In genomic region chr2:11343626-11344341, GRCh38 we compare ENCODE assay signal across 8 cellular contexts. TPM values are rescaled to one million over a fixed set of nuclear protein-coding genes. Genes with fewer than 3 reads are reported as not detected.
DNase-seq lines count a peak whose midpoint lies in the region; ATAC-seq and TF ChIP-seq lines count a peak whose summit lies in the region.

No MANE protein-coding gene starts in this region.

- DNase-seq in NCI-H187 (lab: John Stamatoyannopoulos, UW) (peak; percentile 42 to 67), NCI-H187 treated with DMSO at 0.1 percent for 48 hours (lab: John Stamatoyannopoulos, UW) (no peak), HEK293T (ENCODE audit: extremely low spot score) (peak; percentile 43), NB4 (ENCODE audit: low read depth) (peak; percentile 71), dermis blood vessel endothelial cell (peak; percentile 53), medulla oblongata (ENCODE audit: extremely low spot score) (peak; percentile 42)
- DNase-seq in activated CD4-positive, alpha-beta T cell treated with anti-CD3 and anti-CD28 coated beads for 36 hours = peak; percentile 55
- DNase-seq in stimulated activated effector memory CD8-positive, alpha-beta T cell treated with anti-CD3 and anti-CD28 coated beads, Interleukin-12 subunit alpha, Interleukin-12 subunit beta, amount 100 ng/mL, for 72 hours (ENCODE audit: low spot score in 2 of 2) = peak; percentile 17 to 73

- TF ChIP-seq CTCF in NB4 (IDR thresholded peaks at IDR 0.05; ENCODE audit: low read depth, low read length) = no peak

- peak overlapping the region; percentile 82 for H3K4me3 ChIP-seq in NB4 (ENCODE audit: low read depth, low read length)

- intact Hi-C loops in activated CD4-positive, alpha-beta T cell treated with anti-CD3 and anti-CD28 coated beads for 36 hours (cut with DNase I, micrococcal nuclease) = loop anchor here (1.0 to 10.0 kb wide), 9 partner anchors 109 to 1374 kb away; partner anchors contain the start of genes E2F6 (in 2 of the 2), SLC66A3 (in 2 of the 2), PDIA6 (in 1 of the 2) and TRIB2 (in 1 of the 2)

- POLR2A ChIA-PET in HEK293T (lab: Yijun Ruan, JAX) = interaction anchor here (0.6 to 2.6 kb wide), 14 partner anchors 12 to 122 kb away, joined by 3 to 8 read pairs (median 4); partner anchors contain the start of gene E2F6
- POLR2A ChIA-PET in activated CD4-positive, alpha-beta T cell treated with anti-CD3 and anti-CD28 coated beads for 36 hours (lab: Charles Lee) = interaction anchor here (0.5 kb wide), 1 partner anchor 48 kb away, joined by 3 read pairs; no protein-coding TSS in a partner anchor

- H3K4me3 Mint-ChIP-seq in activated CD4-positive, alpha-beta T cell treated with anti-CD3 and anti-CD28 coated beads for 36 hours = peak overlapping the region; percentile 97
- H3K4me3 Mint-ChIP-seq in stimulated activated effector memory CD8-positive, alpha-beta T cell treated with anti-CD3 and anti-CD28 coated beads, Interleukin-12 subunit alpha, Interleukin-12 subunit beta, amount 100 ng/mL, for 72 hours = peak overlapping the region; percentile 95

- CTCF ChIA-PET in HEK293T (lab: Yijun Ruan, JAX) = interaction anchor here (0.8 kb wide), 1 partner anchor 136 kb away, joined by 3 read pairs; no protein-coding TSS in a partner anchor
- CTCF ChIA-PET in activated CD4-positive, alpha-beta T cell treated with anti-CD3 and anti-CD28 coated beads for 36 hours (lab: Charles Lee) = interaction anchor here (0.6 to 2.7 kb wide), 5 partner anchors 13 to 1578 kb away, joined by 3 to 11 read pairs (median 3); a partner anchor contains a TSS

- peaks cover 32% of the 10 kb centered on the region for H3K4me1 Mint-ChIP-seq in activated CD4-positive, alpha-beta T cell treated with anti-CD3 and anti-CD28 coated beads for 36 hours
- peaks cover 18% of the 10 kb centered on the region for H3K4me1 Mint-ChIP-seq in stimulated activated effector memory CD8-positive, alpha-beta T cell treated with anti-CD3 and anti-CD28 coated beads, Interleukin-12 subunit alpha, Interleukin-12 subunit beta, amount 100 ng/mL, for 72 hours

- peak overlapping the region; percentile 89 for H3K27ac Mint-ChIP-seq in activated CD4-positive, alpha-beta T cell treated with anti-CD3 and anti-CD28 coated beads for 36 hours
- peak overlapping the region; percentile 95 for H3K27ac Mint-ChIP-seq in stimulated activated effector memory CD8-positive, alpha-beta T cell treated with anti-CD3 and anti-CD28 coated beads, Interleukin-12 subunit alpha, Interleukin-12 subunit beta, amount 100 ng/mL, for 72 hours

- no peaks in the 10 kb centered on the region for H3K9me3 Mint-ChIP-seq in activated CD4-positive, alpha-beta T cell treated with anti-CD3 and anti-CD28 coated beads for 36 hours (ENCODE audit: low read depth)
- H3K9me3 Mint-ChIP-seq in stimulated activated effector memory CD8-positive, alpha-beta T cell treated with anti-CD3 and anti-CD28 coated beads, Interleukin-12 subunit alpha, Interleukin-12 subunit beta, amount 100 ng/mL, for 72 hours = no peaks in the 10 kb centered on the region

- TF ChIP-seq POLR2A in NB4 (IDR thresholded peaks at IDR 0.05; ENCODE audit: extremely low read depth, insufficient read length) = no peak

- H3K27me3 Mint-ChIP-seq in activated CD4-positive, alpha-beta T cell treated with anti-CD3 and anti-CD28 coated beads for 36 hours = no peaks in the 10 kb centered on the region

- H3K36me3 Mint-ChIP-seq in activated CD4-positive, alpha-beta T cell treated with anti-CD3 and anti-CD28 coated beads for 36 hours (ENCODE audit: low read depth) = no peaks in the 10 kb centered on the region
- H3K36me3 Mint-ChIP-seq in stimulated activated effector memory CD8-positive, alpha-beta T cell treated with anti-CD3 and anti-CD28 coated beads, Interleukin-12 subunit alpha, Interleukin-12 subunit beta, amount 100 ng/mL, for 72 hours = peaks cover 7% of the 10 kb centered on the region

- peak; percentile 45 for ATAC-seq in activated CD4-positive, alpha-beta T cell treated with anti-CD3 and anti-CD28 coated beads for 36 hours
- peak; percentile 72 for ATAC-seq in stimulated activated effector memory CD8-positive, alpha-beta T cell treated with anti-CD3 and anti-CD28 coated beads, Interleukin-12 subunit alpha, Interleukin-12 subunit beta, amount 100 ng/mL, for 72 hours

TF ChIP-seq in HEK293T, 16 proteins besides CTCF, POLR2A, EP300 and RAD21:
- no peak for TF ChIP-seq ZNF384 (IDR thresholded peaks at IDR 0.05)
- no peak for TF ChIP-seq L3MBTL2 (conservative IDR thresholded peaks at IDR 0.05)
- no peak for TF ChIP-seq SUZ12 (IDR thresholded peaks at IDR 0.05)
TF ChIP-seq in HEK293T: peak in this region for 0.

RNA-seq across cellular contexts. Expression of gene ROCK2, which starts 0.7 kb away (rescaled TPM):
- total RNA-seq in activated CD4-positive, alpha-beta T cell treated with anti-CD3 and anti-CD28 coated beads for 36 hours = 10 to 100 TPM; 14.4 to 16.7 TPM
- total RNA-seq in dermis blood vessel endothelial cell = 65.9 and 83.3 TPM in 2 replicates
